Comparison of ENCODE assay signal across 21 cellular contexts in genomic region chr13:74046461-74046860, GRCh38.
"Had no signal": no experiment of that assay in that cellular context is flagged by ENCODE, and none has a peak within 500 bp of the region (broad histone marks: within the 10 kb centered on the region; RNA-seq: fewer than 3 reads in every experiment).

No MANE protein-coding gene starts in this region.

- H3K27me3 ChIP-seq: adrenal gland, body of pancreas, heart right ventricle, left lung, sigmoid colon, upper lobe of right lung had no signal

- H3K27me3 Mint-ChIP-seq: activated CD4-positive, alpha-beta T cell treated with anti-CD3 and anti-CD28 coated beads, Interleukin-2, amount 10 ng/mL, durations not matched to agents 24 days and 14 days; activated CD8-positive, alpha-beta T cell treated with anti-CD3 and anti-CD28 coated beads for 36 hours; stimulated activated memory B cell treated with anti-CD40 and anti-IgM and Interleukin-4, amounts not matched to agents 10 μg/mL and 1 μg/mL and 100 μg/mL, for 72 hours had no signal

- H3K27ac ChIP-seq: adrenal gland, body of pancreas, heart right ventricle, left lung, sigmoid colon, thoracic aorta, upper lobe of right lung had no signal

- H3K27ac Mint-ChIP-seq: activated CD4-positive, alpha-beta T cell treated with anti-CD3 and anti-CD28 coated beads, Interleukin-2, amount 10 ng/mL, durations not matched to agents 24 days and 14 days; activated CD8-positive, alpha-beta T cell treated with anti-CD3 and anti-CD28 coated beads for 36 hours; nephron progenitor cell; stimulated activated memory B cell treated with anti-CD40 and anti-IgM and Interleukin-4, amounts not matched to agents 10 μg/mL and 1 μg/mL and 100 μg/mL, for 72 hours; T-helper 2 cell treated with Interferon-gamma antibody and Interleukin-4, amounts not matched to agents 5 μg/mL and 100 μg/mL, for 36 hours had no signal

- H3K9me3 ChIP-seq: adrenal gland, body of pancreas, heart right ventricle, left lung, sigmoid colon, thoracic aorta, upper lobe of right lung had no signal

- ATAC-seq: activated CD8-positive, alpha-beta T cell treated with anti-CD3 and anti-CD28 coated beads for 36 hours; body of pancreas; heart right ventricle; left lung; stimulated activated memory B cell treated with anti-CD40 and anti-IgM and Interleukin-4, amounts not matched to agents 10 μg/mL and 1 μg/mL and 100 μg/mL, for 72 hours; upper lobe of right lung had no signal

- FAIRE-seq: TTC549 had no signal

- DNase-seq: activated CD4-positive, alpha-beta T cell treated with anti-CD3 and anti-CD28 coated beads, Interleukin-2, amount 10 ng/mL, durations not matched to agents 24 days and 14 days; activated CD8-positive, alpha-beta T cell treated with anti-CD3 and anti-CD28 coated beads for 36 hours; activated effector memory CD4-positive, alpha-beta T cell treated with Interleukin-2 at 50 U/mL for 16 hours; activated naive CD4-positive, alpha-beta T cell treated with anti-CD3 and anti-CD28 coated beads, Interleukin-2, amount 50 U/mL, for 16 hours; activated T-cell treated with anti-CD3 and anti-CD28 coated beads, Interleukin-2, amount 50 U/mL, for 1 hour; adrenal gland; body of pancreas; caudate nucleus; heart right ventricle; left lung; midbrain; nephron progenitor cell; nucleus accumbens; posterior cingulate gyrus; sigmoid colon; stimulated activated CD4-positive, alpha-beta T cell treated with anti-CD3 and anti-CD28 coated beads, Interleukin-4, amount 100 ng/mL, for 24 hours; upper lobe of right lung had no signal

- H3K4me1 ChIP-seq: adrenal gland, body of pancreas, left lung, upper lobe of right lung had no signal

- H3K9me3 Mint-ChIP-seq: stimulated activated memory B cell treated with anti-CD40 and anti-IgM and Interleukin-4, amounts not matched to agents 10 μg/mL and 1 μg/mL and 100 μg/mL, for 72 hours; T-helper 2 cell treated with Interferon-gamma antibody and Interleukin-4, amounts not matched to agents 5 μg/mL and 100 μg/mL, for 36 hours had no signal

- H3K4me3 Mint-ChIP-seq: activated CD4-positive, alpha-beta T cell treated with anti-CD3 and anti-CD28 coated beads, Interleukin-2, amount 10 ng/mL, durations not matched to agents 24 days and 14 days; activated CD8-positive, alpha-beta T cell treated with anti-CD3 and anti-CD28 coated beads for 36 hours; nephron progenitor cell; stimulated activated memory B cell treated with anti-CD40 and anti-IgM and Interleukin-4, amounts not matched to agents 10 μg/mL and 1 μg/mL and 100 μg/mL, for 72 hours; T-helper 2 cell treated with Interferon-gamma antibody and Interleukin-4, amounts not matched to agents 5 μg/mL and 100 μg/mL, for 36 hours had no signal

- H3K36me3 ChIP-seq: adrenal gland, heart right ventricle, left lung, sigmoid colon, thoracic aorta, upper lobe of right lung had no signal

- H3K4me3 ChIP-seq: adrenal gland, body of pancreas, heart right ventricle, left lung, sigmoid colon, thoracic aorta, upper lobe of right lung had no signal
